Comparison of ENCODE assay signal across 1 cellular context in genomic region chr12:57459055-57459749, GRCh38.
TF ChIP-seq lines count a peak whose summit lies in the region.

No MANE protein-coding gene starts in this region.

TF ChIP-seq in HepG2, 621 proteins besides CTCF, POLR2A, EP300 and RAD21 (continues in another document):
- TF ChIP-seq RBM22 (optimal IDR thresholded peaks at IDR 0.05; ENCODE audit: low read length) (peak; percentile 58), CEBPG (CRISPR knock-in tag; IDR thresholded peaks at IDR 0.05) (no peak), ZMYM3 (CRISPR knock-in tag; IDR thresholded peaks at IDR 0.05) (peak; percentile 68; the same call in 1 of the 2 replicates), PHF20 (CRISPR knock-in tag; IDR thresholded peaks at IDR 0.05) (0 out of 2 replicates have a peak, but pooled peaks have one; percentile 20), CHCHD3 (CRISPR knock-in tag; IDR thresholded peaks at IDR 0.05) (no peak), HDAC6 (IDR thresholded peaks at IDR 0.05; ENCODE audit: low read depth, low read length) (no peak), ZNF501 (CRISPR knock-in tag; IDR thresholded peaks at IDR 0.05) (peak; percentile 84), NFE2L2 (IDR thresholded peaks at IDR 0.05; ENCODE audit: low read length) (no peak), ZNF121 (CRISPR knock-in tag; IDR thresholded peaks at IDR 0.05) (0 out of 2 replicates have a peak, but pooled peaks have one; percentile 39), ATF1 (CRISPR knock-in tag; IDR thresholded peaks at IDR 0.05) (peak; percentile 72; the same call in 1 of the 2 replicates), CBX5 (CRISPR knock-in tag; IDR thresholded peaks at IDR 0.05; ENCODE audit: borderline replicate concordance) (peak; percentile 22; the same call in 1 of the 2 replicates), SAP130 (CRISPR knock-in tag; IDR thresholded peaks at IDR 0.05; ENCODE audit: low read depth) (peak; percentile 52), ZNF773 (CRISPR knock-in tag; IDR thresholded peaks at IDR 0.05; ENCODE audit: borderline replicate concordance) (0 out of 2 replicates have a peak, but pooled peaks have one; percentile 51), ZBTB7A (CRISPR knock-in tag; IDR thresholded peaks at IDR 0.05) (0 out of 2 replicates have a peak, but pooled peaks have one; percentile 37), HIVEP1 (CRISPR knock-in tag; IDR thresholded peaks at IDR 0.05) (peak; percentile 19; the same call in 1 of the 2 replicates), HDAC2 (CRISPR knock-in tag; IDR thresholded peaks at IDR 0.05) (peak; percentile 25; the same call in 1 of the 2 replicates), POGZ (CRISPR knock-in tag; IDR thresholded peaks at IDR 0.05) (peak; percentile 35; the same call in 1 of the 2 replicates), SMAD1 (CRISPR knock-in tag; IDR thresholded peaks at IDR 0.05; ENCODE audit: borderline replicate concordance, low read depth) (peak; percentile 85; the same call in 1 of the 2 replicates), STAT6 (CRISPR knock-in tag; IDR thresholded peaks at IDR 0.05; ENCODE audit: borderline replicate concordance) (peak; percentile 69; the same call in 1 of the 2 replicates), MLLT10 (CRISPR knock-in tag; IDR thresholded peaks at IDR 0.05) (no peak), STAG1 (CRISPR knock-in tag; IDR thresholded peaks at IDR 0.05) (peak; percentile 82), FOXP4 (CRISPR knock-in tag; IDR thresholded peaks at IDR 0.05) (peak; percentile 10; the same call in 1 of the 2 replicates), JUNB (CRISPR knock-in tag; IDR thresholded peaks at IDR 0.05; ENCODE audit: borderline replicate concordance) (no peak), PRDM15 (CRISPR knock-in tag; IDR thresholded peaks at IDR 0.05) (peak; percentile 98), PHF8 (CRISPR knock-in tag; IDR thresholded peaks at IDR 0.05) (0 out of 2 replicates have a peak, but pooled peaks have one; percentile 5), THRA (CRISPR knock-in tag; IDR thresholded peaks at IDR 0.05; ENCODE audit: borderline replicate concordance) (no peak), ZNF784 (CRISPR knock-in tag; IDR thresholded peaks at IDR 0.05; ENCODE audit: borderline replicate concordance) (peak; percentile 72; the same call in 1 of the 2 replicates), ARID4A (CRISPR knock-in tag; IDR thresholded peaks at IDR 0.05; ENCODE audit: borderline replicate concordance) (peak; percentile 43; the same call in 1 of the 2 replicates), HOXA3 (CRISPR knock-in tag; IDR thresholded peaks at IDR 0.05) (no peak; the same call in 1 of the 2 replicates), PHF21A (CRISPR knock-in tag; IDR thresholded peaks at IDR 0.05) (peak; percentile 55; the same call in 1 of the 2 replicates), ZNF687 (CRISPR knock-in tag; IDR thresholded peaks at IDR 0.05) (peak; percentile 82), EHMT2 (IDR thresholded peaks at IDR 0.05; ENCODE audit: borderline replicate concordance, low read depth, low read length) (no peak), REPIN1 (CRISPR knock-in tag; IDR thresholded peaks at IDR 0.05; ENCODE audit: borderline replicate concordance, low read depth) (0 out of 2 replicates have a peak, but pooled peaks have one; percentile 38), GABPA (IDR thresholded peaks at IDR 0.05; ENCODE audit: low read depth, low read length) (no peak), GABPA (CRISPR knock-in tag; IDR thresholded peaks at IDR 0.05; ENCODE audit: low read depth) (no peak), YY1 (IDR thresholded peaks at IDR 0.05; ENCODE audit: insufficient read depth, insufficient replicate concordance, low read depth, low read length) (peak; percentile 15), ZNF605 (CRISPR knock-in tag; IDR thresholded peaks at IDR 0.05) (peak; percentile 82; the same call in 1 of the 2 replicates), ZBTB7B (CRISPR knock-in tag; IDR thresholded peaks at IDR 0.05) (peak; percentile 16; the same call in 1 of the 2 replicates), RXRB (CRISPR knock-in tag; IDR thresholded peaks at IDR 0.05; ENCODE audit: borderline replicate concordance) (0 out of 2 replicates have a peak, but pooled peaks have one; percentile 12), MXI1 (IDR thresholded peaks at IDR 0.05; ENCODE audit: borderline replicate concordance, low read depth, low read length) (peak; percentile 53; the same call in 1 of the 3 replicates), SP2 (CRISPR knock-in tag; IDR thresholded peaks at IDR 0.05) (no peak), RBM39 (IDR thresholded peaks at IDR 0.05; ENCODE audit: low read depth, low read length, poor library complexity, severe bottlenecking) (peak; percentile 33), ZNF235 (CRISPR knock-in tag; IDR thresholded peaks at IDR 0.05; ENCODE audit: borderline replicate concordance) (peak; percentile 68; the same call in 1 of the 2 replicates)
